Comparison of ENCODE assay signal across 1 cellular context in genomic region chr6:44099192-44099591, GRCh38.
A peak's percentile ranks its signal among the peaks of the same experiment; 100 is the strongest.
TF ChIP-seq lines count a peak whose summit lies in the region.

No MANE protein-coding gene starts in this region.

TF ChIP-seq in HepG2, 621 proteins besides CTCF, POLR2A, EP300 and RAD21 (continued from another document and continues in another):
- no peak for TF ChIP-seq ZNF275 (CRISPR knock-in tag; IDR thresholded peaks at IDR 0.05; ENCODE audit: borderline replicate concordance)
- TF ChIP-seq CEBPZ (IDR thresholded peaks at IDR 0.05; ENCODE audit: low read length): no peak
- TF ChIP-seq HDAC1 (CRISPR knock-in tag; IDR thresholded peaks at IDR 0.05): 0 out of 2 replicates have a peak, but pooled peaks have one; percentile 21
- 0 out of 2 replicates have a peak, but pooled peaks have one; percentile 18 for TF ChIP-seq ELF3 (CRISPR knock-in tag; IDR thresholded peaks at IDR 0.05)
- TF ChIP-seq ZFP41 (CRISPR knock-in tag; IDR thresholded peaks at IDR 0.05; ENCODE audit: borderline replicate concordance): no peak
- TF ChIP-seq, protein P1, sequence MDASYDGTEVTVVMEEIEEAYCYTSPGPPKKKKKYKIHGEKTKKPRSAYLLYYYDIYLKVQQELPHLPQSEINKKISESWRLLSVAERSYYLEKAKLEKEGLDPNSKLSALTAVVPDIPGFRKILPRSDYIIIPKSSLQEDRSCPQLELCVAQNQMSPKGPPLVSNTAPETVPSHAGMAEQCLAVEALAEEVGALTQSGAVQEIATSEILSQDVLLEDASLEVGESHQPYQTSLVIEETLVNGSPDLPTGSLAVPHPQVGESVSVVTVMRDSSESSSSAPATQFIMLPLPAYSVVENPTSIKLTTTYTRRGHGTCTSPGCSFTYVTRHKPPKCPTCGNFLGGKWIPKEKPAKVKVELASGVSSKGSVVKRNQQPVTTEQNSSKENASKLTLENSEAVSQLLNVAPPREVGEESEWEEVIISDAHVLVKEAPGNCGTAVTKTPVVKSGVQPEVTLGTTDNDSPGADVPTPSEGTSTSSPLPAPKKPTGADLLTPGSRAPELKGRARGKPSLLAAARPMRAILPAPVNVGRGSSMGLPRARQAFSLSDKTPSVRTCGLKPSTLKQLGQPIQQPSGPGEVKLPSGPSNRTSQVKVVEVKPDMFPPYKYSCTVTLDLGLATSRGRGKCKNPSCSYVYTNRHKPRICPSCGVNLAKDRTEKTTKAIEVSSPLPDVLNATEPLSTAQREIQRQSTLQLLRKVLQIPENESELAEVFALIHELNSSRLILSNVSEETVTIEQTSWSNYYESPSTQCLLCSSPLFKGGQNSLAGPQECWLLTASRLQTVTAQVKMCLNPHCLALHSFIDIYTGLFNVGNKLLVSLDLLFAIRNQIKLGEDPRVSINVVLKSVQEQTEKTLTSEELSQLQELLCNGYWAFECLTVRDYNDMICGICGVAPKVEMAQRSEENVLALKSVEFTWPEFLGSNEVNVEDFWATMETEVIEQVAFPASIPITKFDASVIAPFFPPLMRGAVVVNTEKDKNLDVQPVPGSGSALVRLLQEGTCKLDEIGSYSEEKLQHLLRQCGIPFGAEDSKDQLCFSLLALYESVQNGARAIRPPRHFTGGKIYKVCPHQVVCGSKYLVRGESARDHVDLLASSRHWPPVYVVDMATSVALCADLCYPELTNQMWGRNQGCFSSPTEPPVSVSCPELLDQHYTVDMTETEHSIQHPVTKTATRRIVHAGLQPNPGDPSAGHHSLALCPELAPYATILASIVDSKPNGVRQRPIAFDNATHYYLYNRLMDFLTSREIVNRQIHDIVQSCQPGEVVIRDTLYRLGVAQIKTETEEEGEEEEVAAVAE (CRISPR knock-in tag; IDR thresholded peaks at IDR 0.05; ENCODE audit: borderline replicate concordance): 0 out of 2 replicates have a peak, but pooled peaks have one; percentile 55
- TF ChIP-seq CREM (IDR thresholded peaks at IDR 0.05): peak; percentile 36; the same call in 1 of the 2 replicates
- TF ChIP-seq CREM (CRISPR knock-in tag; IDR thresholded peaks at IDR 0.05): no peak
- no peak for TF ChIP-seq SMAD9 (CRISPR knock-in tag; IDR thresholded peaks at IDR 0.05)
- no peak for TF ChIP-seq HNRNPUL1 (IDR thresholded peaks at IDR 0.05; ENCODE audit: low read depth, low read length)
- no peak for TF ChIP-seq ZNF543 (CRISPR knock-in tag; IDR thresholded peaks at IDR 0.05)
- TF ChIP-seq GZF1 (CRISPR knock-in tag; IDR thresholded peaks at IDR 0.05): no peak
- TF ChIP-seq GATAD2A (CRISPR knock-in tag; IDR thresholded peaks at IDR 0.05): peak; percentile 81
- TF ChIP-seq PITX1 (CRISPR knock-in tag; IDR thresholded peaks at IDR 0.05): no peak
- peak; percentile 38; the same call in 1 of the 2 replicates for TF ChIP-seq ERF (CRISPR knock-in tag; IDR thresholded peaks at IDR 0.05)
- TF ChIP-seq MBD4 (IDR thresholded peaks at IDR 0.05; ENCODE audit: borderline replicate concordance, low read length): no peak
- TF ChIP-seq ZNF17 (CRISPR knock-in tag; IDR thresholded peaks at IDR 0.05): no peak
- TF ChIP-seq, protein P2, sequence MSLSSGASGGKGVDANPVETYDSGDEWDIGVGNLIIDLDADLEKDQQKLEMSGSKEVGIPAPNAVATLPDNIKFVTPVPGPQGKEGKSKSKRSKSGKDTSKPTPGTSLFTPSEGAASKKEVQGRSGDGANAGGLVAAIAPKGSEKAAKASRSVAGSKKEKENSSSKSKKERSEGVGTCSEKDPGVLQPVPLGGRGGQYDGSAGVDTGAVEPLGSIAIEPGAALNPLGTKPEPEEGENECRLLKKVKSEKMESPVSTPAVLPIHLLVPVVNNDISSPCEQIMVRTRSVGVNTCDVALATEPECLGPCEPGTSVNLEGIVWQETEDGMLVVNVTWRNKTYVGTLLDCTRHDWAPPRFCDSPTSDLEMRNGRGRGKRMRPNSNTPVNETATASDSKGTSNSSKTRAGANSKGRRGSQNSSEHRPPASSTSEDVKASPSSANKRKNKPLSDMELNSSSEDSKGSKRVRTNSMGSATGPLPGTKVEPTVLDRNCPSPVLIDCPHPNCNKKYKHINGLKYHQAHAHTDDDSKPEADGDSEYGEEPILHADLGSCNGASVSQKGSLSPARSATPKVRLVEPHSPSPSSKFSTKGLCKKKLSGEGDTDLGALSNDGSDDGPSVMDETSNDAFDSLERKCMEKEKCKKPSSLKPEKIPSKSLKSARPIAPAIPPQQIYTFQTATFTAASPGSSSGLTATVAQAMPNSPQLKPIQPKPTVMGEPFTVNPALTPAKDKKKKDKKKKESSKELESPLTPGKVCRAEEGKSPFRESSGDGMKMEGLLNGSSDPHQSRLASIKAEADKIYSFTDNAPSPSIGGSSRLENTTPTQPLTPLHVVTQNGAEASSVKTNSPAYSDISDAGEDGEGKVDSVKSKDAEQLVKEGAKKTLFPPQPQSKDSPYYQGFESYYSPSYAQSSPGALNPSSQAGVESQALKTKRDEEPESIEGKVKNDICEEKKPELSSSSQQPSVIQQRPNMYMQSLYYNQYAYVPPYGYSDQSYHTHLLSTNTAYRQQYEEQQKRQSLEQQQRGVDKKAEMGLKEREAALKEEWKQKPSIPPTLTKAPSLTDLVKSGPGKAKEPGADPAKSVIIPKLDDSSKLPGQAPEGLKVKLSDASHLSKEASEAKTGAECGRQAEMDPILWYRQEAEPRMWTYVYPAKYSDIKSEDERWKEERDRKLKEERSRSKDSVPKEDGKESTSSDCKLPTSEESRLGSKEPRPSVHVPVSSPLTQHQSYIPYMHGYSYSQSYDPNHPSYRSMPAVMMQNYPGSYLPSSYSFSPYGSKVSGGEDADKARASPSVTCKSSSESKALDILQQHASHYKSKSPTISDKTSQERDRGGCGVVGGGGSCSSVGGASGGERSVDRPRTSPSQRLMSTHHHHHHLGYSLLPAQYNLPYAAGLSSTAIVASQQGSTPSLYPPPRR (CRISPR knock-in tag; IDR thresholded peaks at IDR 0.05; ENCODE audit: borderline replicate concordance): peak; percentile 43; the same call in 1 of the 2 replicates
- TF ChIP-seq TBP (CRISPR knock-in tag; IDR thresholded peaks at IDR 0.05): no peak
- no peak for TF ChIP-seq ZNF354B (CRISPR knock-in tag; IDR thresholded peaks at IDR 0.05)
- TF ChIP-seq BCL6 (CRISPR knock-in tag; IDR thresholded peaks at IDR 0.05): peak; percentile 48; the same call in 1 of the 2 replicates
- peak; percentile 40; the same call in 1 of the 2 replicates for TF ChIP-seq HOXA3 (CRISPR knock-in tag; IDR thresholded peaks at IDR 0.05)
- peak; percentile 23; the same call in 1 of the 2 replicates for TF ChIP-seq ARNTL (CRISPR knock-in tag; IDR thresholded peaks at IDR 0.05)
- TF ChIP-seq, protein P3, sequence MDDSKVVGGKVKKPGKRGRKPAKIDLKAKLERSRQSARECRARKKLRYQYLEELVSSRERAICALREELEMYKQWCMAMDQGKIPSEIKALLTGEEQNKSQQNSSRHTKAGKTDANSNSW (CRISPR knock-in tag; IDR thresholded peaks at IDR 0.05; ENCODE audit: borderline replicate concordance): no peak
- no peak for TF ChIP-seq ATF7-NPFF (CRISPR knock-in tag; IDR thresholded peaks at IDR 0.05; ENCODE audit: low read depth)
- no peak for TF ChIP-seq ZNF180 (CRISPR knock-in tag; IDR thresholded peaks at IDR 0.05; ENCODE audit: borderline replicate concordance, low read depth)
- TF ChIP-seq, protein P4, sequence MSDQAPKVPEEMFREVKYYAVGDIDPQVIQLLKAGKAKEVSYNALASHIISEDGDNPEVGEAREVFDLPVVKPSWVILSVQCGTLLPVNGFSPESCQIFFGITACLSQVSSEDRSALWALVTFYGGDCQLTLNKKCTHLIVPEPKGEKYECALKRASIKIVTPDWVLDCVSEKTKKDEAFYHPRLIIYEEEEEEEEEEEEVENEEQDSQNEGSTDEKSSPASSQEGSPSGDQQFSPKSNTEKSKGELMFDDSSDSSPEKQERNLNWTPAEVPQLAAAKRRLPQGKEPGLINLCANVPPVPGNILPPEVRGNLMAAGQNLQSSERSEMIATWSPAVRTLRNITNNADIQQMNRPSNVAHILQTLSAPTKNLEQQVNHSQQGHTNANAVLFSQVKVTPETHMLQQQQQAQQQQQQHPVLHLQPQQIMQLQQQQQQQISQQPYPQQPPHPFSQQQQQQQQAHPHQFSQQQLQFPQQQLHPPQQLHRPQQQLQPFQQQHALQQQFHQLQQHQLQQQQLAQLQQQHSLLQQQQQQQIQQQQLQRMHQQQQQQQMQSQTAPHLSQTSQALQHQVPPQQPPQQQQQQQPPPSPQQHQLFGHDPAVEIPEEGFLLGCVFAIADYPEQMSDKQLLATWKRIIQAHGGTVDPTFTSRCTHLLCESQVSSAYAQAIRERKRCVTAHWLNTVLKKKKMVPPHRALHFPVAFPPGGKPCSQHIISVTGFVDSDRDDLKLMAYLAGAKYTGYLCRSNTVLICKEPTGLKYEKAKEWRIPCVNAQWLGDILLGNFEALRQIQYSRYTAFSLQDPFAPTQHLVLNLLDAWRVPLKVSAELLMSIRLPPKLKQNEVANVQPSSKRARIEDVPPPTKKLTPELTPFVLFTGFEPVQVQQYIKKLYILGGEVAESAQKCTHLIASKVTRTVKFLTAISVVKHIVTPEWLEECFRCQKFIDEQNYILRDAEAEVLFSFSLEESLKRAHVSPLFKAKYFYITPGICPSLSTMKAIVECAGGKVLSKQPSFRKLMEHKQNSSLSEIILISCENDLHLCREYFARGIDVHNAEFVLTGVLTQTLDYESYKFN (CRISPR knock-in tag; conservative IDR thresholded peaks at IDR 0.05): peak; percentile 82
- TF ChIP-seq LCORL (IDR thresholded peaks at IDR 0.05): 0 out of 2 replicates have a peak, but pooled peaks have one; percentile 25
- 0 out of 2 replicates have a peak, but pooled peaks have one; percentile 28 for TF ChIP-seq LCORL (CRISPR knock-in tag; IDR thresholded peaks at IDR 0.05)
- TF ChIP-seq HMG20B (CRISPR knock-in tag; conservative IDR thresholded peaks at IDR 0.05): no peak
- TF ChIP-seq SNAPC4 (CRISPR knock-in tag; IDR thresholded peaks at IDR 0.05): no peak
- no peak for TF ChIP-seq DMAP1 (CRISPR knock-in tag; IDR thresholded peaks at IDR 0.05)
- TF ChIP-seq, protein P5, sequence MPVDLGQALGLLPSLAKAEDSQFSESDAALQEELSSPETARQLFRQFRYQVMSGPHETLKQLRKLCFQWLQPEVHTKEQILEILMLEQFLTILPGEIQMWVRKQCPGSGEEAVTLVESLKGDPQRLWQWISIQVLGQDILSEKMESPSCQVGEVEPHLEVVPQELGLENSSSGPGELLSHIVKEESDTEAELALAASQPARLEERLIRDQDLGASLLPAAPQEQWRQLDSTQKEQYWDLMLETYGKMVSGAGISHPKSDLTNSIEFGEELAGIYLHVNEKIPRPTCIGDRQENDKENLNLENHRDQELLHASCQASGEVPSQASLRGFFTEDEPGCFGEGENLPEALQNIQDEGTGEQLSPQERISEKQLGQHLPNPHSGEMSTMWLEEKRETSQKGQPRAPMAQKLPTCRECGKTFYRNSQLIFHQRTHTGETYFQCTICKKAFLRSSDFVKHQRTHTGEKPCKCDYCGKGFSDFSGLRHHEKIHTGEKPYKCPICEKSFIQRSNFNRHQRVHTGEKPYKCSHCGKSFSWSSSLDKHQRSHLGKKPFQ (CRISPR knock-in tag; IDR thresholded peaks at IDR 0.05; ENCODE audit: insufficient replicate concordance): no peak
